Comparison of ENCODE assay signal across 21 cellular contexts in the genomic region with DNA sequence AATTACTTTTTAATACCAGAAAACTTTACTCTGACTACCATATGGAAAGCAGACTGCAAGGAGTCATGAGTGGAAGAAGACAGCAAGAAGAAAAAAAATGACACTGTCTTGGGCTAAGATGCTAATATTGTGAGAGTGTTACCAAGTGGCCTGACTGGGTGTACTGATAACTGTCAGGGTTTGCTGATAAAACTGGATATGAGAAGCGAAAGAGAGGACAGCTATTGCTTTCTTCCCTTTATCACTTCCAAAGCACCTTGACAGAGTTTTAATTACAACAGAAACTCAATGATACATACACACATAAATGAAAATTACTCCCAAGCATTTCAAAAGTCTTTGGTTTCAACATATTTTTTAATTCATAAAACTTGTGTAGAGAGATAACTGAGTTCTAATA.
"Had no signal": no experiment of that assay in that cellular context is flagged by ENCODE, and none has a peak within 500 bp of the region (broad histone marks: within the 10 kb centered on the region; RNA-seq: fewer than 3 reads in every experiment).

No MANE protein-coding gene starts in this region.

- ATAC-seq: HepG2, Panc1, PC-3 had no signal

- DNase-seq: IMR-90, Kasumi-1, MV-4-11, NCI-H1048, NCI-H1105, NCI-H1417, NCI-H1436 treated with DMSO at 0.1 percent for 48 hours, NCI-H1694, NCI-H187 treated with DMSO at 0.1 percent for 48 hours, NCI-H2029 treated with DMSO at 0.1 percent for 48 hours, NCI-H2171 treated with DMSO at 0.1 percent for 48 hours, NCI-H345, NCI-H446 treated with DMSO at 0.1 percent for 48 hours, NCI-H510A treated with DMSO at 0.1 percent for 48 hours, NCI-H748 treated with DMSO at 0.1 percent for 48 hours, PC-3, SHP77, SK-N-SH, SW 1271 had no signal
